8 cellular contexts compared by ENCODE assay signal in genomic region chr11:45371251-45371749, GRCh38.
DNase-seq lines count a peak whose midpoint lies in the region; ATAC-seq, FAIRE-seq and TF ChIP-seq lines count a peak whose summit lies in the region.

No MANE protein-coding gene starts in this region.

- H3K9me3 ChIP-seq in GM12878 (replicated peaks; ENCODE audit: control insufficient read depth, insufficient read depth, low read length) (no peaks in the 10 kb centered on the region), iPS-18a (ENCODE audit: control insufficient read depth, low read depth, low read length) (no peaks in the 10 kb centered on the region), smooth muscle cell (replicated peaks; ENCODE audit: low read depth) (no peaks in the 10 kb centered on the region)

- DNase-seq in AG20443 (ENCODE audit: low spot score) (peak; percentile 87), NCI-H1694 treated with DMSO at 0.1 percent for 48 hours (lab: John Stamatoyannopoulos, UW) (peak; percentile 75), GM12878 (ENCODE audit: low read depth, low spot score) (no peak), smooth muscle cell (lab: John Stamatoyannopoulos, UW; ENCODE audit: unreplicated experiment) (peak; percentile 37)
- DNase-seq in T-helper 2 cell treated with Interferon-gamma antibody and Interleukin-4, amounts not matched to agents 5 μg/mL and 100 μg/mL, for 36 hours (ENCODE audit: low spot score) = peak; percentile 46

- peak; percentile 58 for ATAC-seq in GM21447 (IDR thresholded peaks at IDR 0.05; ENCODE audit: unreplicated experiment)
- peak; percentile 89 for ATAC-seq in GM12878
- ATAC-seq in GM19023 (IDR thresholded peaks at IDR 0.05; ENCODE audit: unreplicated experiment) = no peak

- in situ Hi-C loops in GM12878 (cut with MboI) = loop anchor here (5.0 to 10.0 kb wide), 2 partner anchors 281 to 404 kb away; no protein-coding TSS in a partner anchor

- no peaks in the 10 kb centered on the region for H3K36me3 Mint-ChIP-seq in T-helper 2 cell treated with Interferon-gamma antibody and Interleukin-4, amounts not matched to agents 5 μg/mL and 100 μg/mL, for 36 hours (ENCODE audit: low read depth)

- TF ChIP-seq EP300 in GM12878 (IDR thresholded peaks at IDR 0.05; ENCODE audit: borderline replicate concordance in 1 of 2, control insufficient read depth in 1 of 2, low read depth in 2 of 2, low read length in 2 of 2) = no peak

- H4K20me1 ChIP-seq in GM12878 (ENCODE audit: control insufficient read depth, insufficient read depth) (no peaks in the 10 kb centered on the region), smooth muscle cell (ENCODE audit: low read depth) (no peaks in the 10 kb centered on the region)

- peak; percentile 70 for TF ChIP-seq RAD21 in GM12878 (IDR thresholded peaks at IDR 0.05; ENCODE audit: insufficient read depth, low read depth, low read length)

- peak; percentile 88 for FAIRE-seq in GM12878 (lab: Jason Lieb, UNC)

- peaks cover 0 to 6% of the 10 kb centered on the region in 2 experiments; a peak in 3 of 4 replicates for H3K27me3 ChIP-seq in GM12878 (replicated peaks in 1 of 2; ENCODE audit: control insufficient read depth in 2 of 2, insufficient read depth in 2 of 2, low read length in 1 of 2)
- H3K27me3 ChIP-seq in iPS-18a (ENCODE audit: control insufficient read depth, insufficient read depth, low read length) = peaks cover 5% of the 10 kb centered on the region
- peaks cover 18% of the 10 kb centered on the region for H3K27me3 ChIP-seq in smooth muscle cell (ENCODE audit: low read depth)

- H3K4me2 ChIP-seq in GM12878 (ENCODE audit: control insufficient read depth, insufficient read depth) (no peak overlapping the region), smooth muscle cell (peak overlapping the region; percentile 77)

- no peak overlapping the region for H3K27ac Mint-ChIP-seq in T-helper 2 cell treated with Interferon-gamma antibody and Interleukin-4, amounts not matched to agents 5 μg/mL and 100 μg/mL, for 36 hours

- H3K27ac ChIP-seq in GM12878 (ENCODE audit: control insufficient read depth, insufficient read depth) = no peak overlapping the region
- H3K27ac ChIP-seq in iPS-18a (ENCODE audit: low read length) = no peak overlapping the region
- H3K27ac ChIP-seq in smooth muscle cell (ENCODE audit: low read depth) = no peak overlapping the region

- BruUV-seq in GM12878 (replicated peaks; lab: Mats Ljungman, UMichigan) = no TSS peak

- H3K79me2 ChIP-seq in GM12878 (ENCODE audit: control insufficient read depth, insufficient read depth, low read length) (no peaks in the 10 kb centered on the region), smooth muscle cell (ENCODE audit: low read depth) (no peaks in the 10 kb centered on the region)

- CTCF ChIA-PET in GM12878 (lab: Yijun Ruan, JAX) = interaction anchor here (0.6 to 3.2 kb wide), 18 partner anchors 11 to 400 kb away, joined by 3 to 29 read pairs (median 4); no protein-coding TSS in a partner anchor

- intact Hi-C loops in GM12878 (cut with micrococcal nuclease; ENCODE audit: unreplicated experiment) = loop anchor here (1.0 kb wide), 2 partner anchors 284 to 401 kb away; no protein-coding TSS in a partner anchor

- H3K4me1 ChIP-seq in GM12878 (ENCODE audit: control insufficient read depth, insufficient read depth, low read length) (no peaks in the 10 kb centered on the region), iPS-18a (ENCODE audit: control insufficient read depth, low read depth, low read length) (peaks cover 8% of the 10 kb centered on the region), smooth muscle cell (ENCODE audit: low read depth) (peaks cover 19% of the 10 kb centered on the region)

- SMC1A ChIA-PET in GM12878 (lab: Charles Lee; ENCODE audit: uncharacterized antibody, unreplicated experiment) = interaction anchor here (0.7 to 1.6 kb wide), 5 partner anchors 63 to 446 kb away, joined by 3 to 11 read pairs (median 3); no protein-coding TSS in a partner anchor

- POLR2A ChIA-PET in GM12878 (lab: Charles Lee) = no interaction called here

- H3K36me3 ChIP-seq in GM12878 (ENCODE audit: control insufficient read depth in 2 of 2, insufficient read depth in 2 of 2, low read length in 1 of 2) = no peaks in the 10 kb centered on the region
- H3K36me3 ChIP-seq in iPS-18a (ENCODE audit: control insufficient read depth, low read depth, low read length) = no peaks in the 10 kb centered on the region
- no peaks in the 10 kb centered on the region for H3K36me3 ChIP-seq in smooth muscle cell (ENCODE audit: low read depth)

- H3K27me3 Mint-ChIP-seq in T-helper 2 cell treated with Interferon-gamma antibody and Interleukin-4, amounts not matched to agents 5 μg/mL and 100 μg/mL, for 36 hours (ENCODE audit: low read depth) = peaks cover 29% of the 10 kb centered on the region

- no peaks in the 10 kb centered on the region for H3K9me3 Mint-ChIP-seq in T-helper 2 cell treated with Interferon-gamma antibody and Interleukin-4, amounts not matched to agents 5 μg/mL and 100 μg/mL, for 36 hours

- H3K4me3 Mint-ChIP-seq in T-helper 2 cell treated with Interferon-gamma antibody and Interleukin-4, amounts not matched to agents 5 μg/mL and 100 μg/mL, for 36 hours = no peak overlapping the region

- 4% methylated on average over 18 of the region's 18 CpGs for WGBS in GM12878 (ENCODE audit: insufficient coverage, insufficient replicate concordance, low lambda C conversion rate, missing lambda C conversion rate)
- WGBS in smooth muscle cell (ENCODE audit: low lambda C conversion rate) = 9% methylated on average over 18 of the region's 18 CpGs

- H3F3A ChIP-seq in smooth muscle cell (ENCODE audit: low read depth) = no peaks in the 10 kb centered on the region

- H2AFZ ChIP-seq in GM12878 (ENCODE audit: control insufficient read depth, low read depth, low read length) (no peak overlapping the region), smooth muscle cell (ENCODE audit: low read depth) (peak overlapping the region; percentile 59)

- H3K9ac ChIP-seq in GM12878 (ENCODE audit: control insufficient read depth, insufficient read depth, low read length) = no peak overlapping the region
- H3K9ac ChIP-seq in iPS-18a (ENCODE audit: low read length) = no peak overlapping the region
- H3K9ac ChIP-seq in smooth muscle cell (ENCODE audit: low read depth) = no peak overlapping the region

- H3K4me1 Mint-ChIP-seq in T-helper 2 cell treated with Interferon-gamma antibody and Interleukin-4, amounts not matched to agents 5 μg/mL and 100 μg/mL, for 36 hours (ENCODE audit: low read depth) = peaks cover 8% of the 10 kb centered on the region

- H3K4me3 ChIP-seq in GM12878 = no peak overlapping the region
- peak overlapping the region; percentile 53 for H3K4me3 ChIP-seq in iPS-18a (ENCODE audit: low read length)
- H3K4me3 ChIP-seq in smooth muscle cell = peak overlapping the region; percentile 22

- peak; percentile 81 to 90 (median 86) for TF ChIP-seq CTCF in GM12878 (IDR thresholded peaks at IDR 0.05 in 2 of 3, conservative IDR thresholded peaks at IDR 0.05 in 1 of 3; ENCODE audit: control insufficient read depth in 2 of 3, extremely low read depth in 1 of 3, insufficient read depth in 1 of 3, low read depth in 3 of 3, low read length in 3 of 3)
- TF ChIP-seq CTCF in smooth muscle cell (IDR thresholded peaks at IDR 0.05; ENCODE audit: borderline replicate concordance, insufficient read depth, poor library complexity, severe bottlenecking) = peak; percentile 98

- no peak for TF ChIP-seq POLR2A in GM12878 (IDR thresholded peaks at IDR 0.05; ENCODE audit: low read depth, low read length)

- RAD21 ChIA-PET in GM12878 (lab: Charles Lee; ENCODE audit: unreplicated experiment) = interaction anchor here (0.7 to 2.6 kb wide), 3 partner anchors 283 to 400 kb away, joined by 3 to 20 read pairs (median 15); no protein-coding TSS in a partner anchor

TF ChIP-seq in GM12878, 131 proteins besides CTCF, POLR2A, EP300 and RAD21:
- no peak for TF ChIP-seq FOXK2 (IDR thresholded peaks at IDR 0.05)
- peak; percentile 92 for TF ChIP-seq MEF2B (IDR thresholded peaks at IDR 0.05; ENCODE audit: partially characterized antibody, poor library complexity, severe bottlenecking)
- no peak for TF ChIP-seq ZNF592 (IDR thresholded peaks at IDR 0.05)
- peak; percentile 63; the same call in 1 of the 2 replicates for TF ChIP-seq SMC3 (IDR thresholded peaks at IDR 0.05; ENCODE audit: borderline replicate concordance, low read length)
- no peak for TF ChIP-seq NRF1 (conservative IDR thresholded peaks at IDR 0.05; ENCODE audit: low read depth, low read length)
TF ChIP-seq in GM12878: peak in this region for 2.
